In genomic region chr9:4780651-4781050, GRCh38 we compare ENCODE assay signal across 27 cellular contexts.
"Had no signal": no experiment of that assay in that cellular context is flagged by ENCODE, and none has a peak within 500 bp of the region (broad histone marks: within the 10 kb centered on the region; RNA-seq: fewer than 3 reads in every experiment).

No MANE protein-coding gene starts in this region.

- H3K36me3 Mint-ChIP-seq: immature natural killer cell, memory B cell, natural killer cell had no signal

- H3K27ac Mint-ChIP-seq: immature natural killer cell, memory B cell, natural killer cell, progenitor cell of endocrine pancreas had no signal

- H3K36me3 ChIP-seq: esophagus squamous epithelium, lower lobe of right lung, neutrophil, right atrium auricular region, stomach, thyroid gland had no signal

- H3K9me3 ChIP-seq: esophagus squamous epithelium, lower lobe of right lung, neutrophil, right atrium auricular region, stomach, thyroid gland had no signal

- H2AFZ ChIP-seq: parathyroid adenoma had no signal

- FAIRE-seq: colon had no signal

- H3K4me2 ChIP-seq: smooth muscle cell had no signal

- H3K27me3 ChIP-seq: dorsolateral prefrontal cortex, neutrophil, right atrium auricular region, stomach, thyroid gland had no signal

- H3K27ac ChIP-seq: dorsolateral prefrontal cortex, esophagus squamous epithelium, lower lobe of right lung, neutrophil, parathyroid adenoma, right atrium auricular region, stomach, thyroid gland had no signal

- H3K27me3 Mint-ChIP-seq: progenitor cell of endocrine pancreas had no signal

- DNase-seq: dorsolateral prefrontal cortex; effector CD4-positive, alpha-beta T cell; esophagus squamous epithelium; foreskin melanocyte; hypothalamus; immature natural killer cell; kidney glomerular epithelial cell; left colon; left ventricle myocardium superior; lower lobe of right lung; natural killer cell; stimulated activated CD4-positive, alpha-beta T cell treated with anti-CD3 and anti-CD28 coated beads, Interleukin-12 subunit alpha, Interleukin-12 subunit beta, amount 100 ng/mL, for 4 hours; stimulated activated CD4-positive, alpha-beta T cell treated with anti-CD3 and anti-CD28 coated beads, Interleukin-1b, Interleukin-23, amount 100 ng/mL, for 48 hours; stimulated activated CD4-positive, alpha-beta T cell treated with anti-CD3 and anti-CD28 coated beads, Interleukin-4, amount 100 ng/mL, for 1 hour; stimulated activated CD8-positive, alpha-beta memory T cell treated with anti-CD3 and anti-CD28 coated beads, Interleukin-4, amount 100 ng/mL, for 48 hours; stimulated activated naive CD4-positive, alpha-beta T cell; stomach; thyroid gland; trophoblast cell had no signal

- ATAC-seq: left colon, left ventricle myocardium superior, lower lobe of right lung, natural killer cell, sciatic nerve had no signal

- H3K4me3 ChIP-seq: dorsolateral prefrontal cortex, esophagus squamous epithelium, lower lobe of right lung, right atrium auricular region, smooth muscle cell, stomach, thyroid gland had no signal

- H3K4me1 Mint-ChIP-seq: immature natural killer cell, memory B cell, natural killer cell had no signal

- H3K79me2 ChIP-seq: parathyroid adenoma had no signal

- H3K4me3 Mint-ChIP-seq: immature natural killer cell, memory B cell, natural killer cell had no signal

- H3K4me1 ChIP-seq: esophagus squamous epithelium, lower lobe of right lung, parathyroid adenoma, right atrium auricular region, stomach, thyroid gland had no signal

- H3K9me3 Mint-ChIP-seq: immature natural killer cell, memory B cell, natural killer cell had no signal
